Comparison of ENCODE assay signal across 1 cellular context in genomic region chr10:57654856-57655255, GRCh38.
TF ChIP-seq lines count a peak whose summit lies in the region.

No MANE protein-coding gene starts in this region.

TF ChIP-seq in GM12878, 131 proteins besides CTCF, POLR2A, EP300 and RAD21 (continued from another document):
- TF ChIP-seq RELA (IDR thresholded peaks at IDR 0.05; ENCODE audit: borderline replicate concordance, partially characterized antibody) (no peak), TARDBP (IDR thresholded peaks at IDR 0.05; ENCODE audit: borderline replicate concordance) (no peak)
